8 cellular contexts compared by ENCODE assay signal in genomic region chr12:56257491-56258067, GRCh38. TPM values are rescaled to one million over a fixed set of nuclear protein-coding genes. Genes with fewer than 3 reads are reported as not detected.
DNase-seq lines count a peak whose midpoint lies in the region; ATAC-seq and TF ChIP-seq lines count a peak whose summit lies in the region.

No MANE protein-coding gene starts in this region.

- H3K27me3 Mint-ChIP-seq in type B pancreatic cell, result peaks cover 2% of the 10 kb centered on the region

- DNase-seq in ELR (ENCODE audit: low read depth), result peak; percentile 65
- DNase-seq in NCI-H526 treated with DMSO at 0.1 percent for 48 hours (lab: John Stamatoyannopoulos, UW), result peak; percentile 38
- DNase-seq in lung (ENCODE audit: low spot score), result no peak
- no peak for DNase-seq in type B pancreatic cell (ENCODE audit: extremely low spot score, unreplicated experiment)
- no peak for DNase-seq in central memory CD4-positive, alpha-beta T cell
- no peak for DNase-seq in NCI-H774 (lab: John Stamatoyannopoulos, UW)

- 1% methylated on average over 24 to 27 of the region's 27 CpGs for WGBS in lung, 2 donors

- H3K27ac Mint-ChIP-seq in type B pancreatic cell, result peak overlapping the region; percentile 71

- ATAC-seq in lung (ENCODE audit: insufficient read depth, low FRiP score), result peak; percentile 4

- no peaks in the 10 kb centered on the region for H3K9me3 ChIP-seq in HEK293 (ENCODE audit: control insufficient read depth, insufficient read depth, low read depth, low read length)
- H3K9me3 ChIP-seq in lung (ENCODE audit: control insufficient read depth in 2 of 2, insufficient read depth in 1 of 2, low read length in 1 of 2), result no peaks in the 10 kb centered on the region

- H3K4me1 ChIP-seq in HEK293 (ENCODE audit: control insufficient read depth, insufficient read depth, low read length) (peaks cover 13% of the 10 kb centered on the region), lung (ENCODE audit: control insufficient read depth in 2 of 2, insufficient read depth in 2 of 2, low read length in 2 of 2) (peaks cover 4 to 8% of the 10 kb centered on the region in 2 donors)

- H3K4me1 Mint-ChIP-seq in type B pancreatic cell (ENCODE audit: unreplicated experiment), result peaks cover 11% of the 10 kb centered on the region

- peak; percentile 60; the same call in 1 of the 2 replicates for TF ChIP-seq CTCF in HEK293 (tag by site-specific recombination; IDR thresholded peaks at IDR 0.05)
- no peak for TF ChIP-seq CTCF in lung (IDR thresholded peaks at IDR 0.05; ENCODE audit: control extremely low read depth, extremely low read depth)
- TF ChIP-seq CTCF in type B pancreatic cell (conservative IDR thresholded peaks at IDR 0.05), result no peak

- CTCF ChIA-PET in HEK293 (lab: Yijun Ruan, JAX), result interaction anchor here (0.6 to 2.3 kb wide), 33 partner anchors 8 to 150 kb away, joined by 3 to 15 read pairs (median 4); partner anchors contain the start of genes COQ10A, RNF41, SMARCC2 and STAT2

- peaks cover 4% of the 10 kb centered on the region for H3K9me3 Mint-ChIP-seq in type B pancreatic cell

- H3K4me3 ChIP-seq in HEK293 (ENCODE audit: low read depth, low read length) (peak overlapping the region; percentile 92), lung (peak overlapping the region; percentile 98)

- H3K4me3 Mint-ChIP-seq in type B pancreatic cell, result peak overlapping the region; percentile 94

- H3K27ac ChIP-seq in HEK293 (ENCODE audit: extremely low read depth, low read depth, low read length), result peak overlapping the region; percentile 90
- H3K27ac ChIP-seq in cingulate gyrus (ENCODE audit: low read depth, low read length), result peak overlapping the region; percentile 65
- H3K27ac ChIP-seq in lung (ENCODE audit: low read depth in 1 of 2, low read length in 1 of 2), result peak overlapping the region; percentile 95 to 97

- POLR2A ChIA-PET in HEK293 (lab: Yijun Ruan, JAX), result interaction anchor here (1.0 to 3.5 kb wide), 8 partner anchors 10 to 153 kb away, joined by 3 to 26 read pairs (median 4); partner anchors contain the start of genes COQ10A, PA2G4, RNF41 and SMARCC2

- no peaks in the 10 kb centered on the region for H3K27me3 ChIP-seq in lung (ENCODE audit: control insufficient read depth, insufficient read depth)

- peaks cover 20 to 46% of the 10 kb centered on the region in 2 experiments for H3K36me3 ChIP-seq in HEK293 (ENCODE audit: control insufficient read depth in 2 of 2, insufficient read depth in 1 of 2, low read length in 2 of 2)
- peaks cover 17 to 27% of the 10 kb centered on the region in 2 donors for H3K36me3 ChIP-seq in lung (ENCODE audit: control insufficient read depth in 2 of 2, insufficient read depth in 2 of 2, low read length in 2 of 2)

- peaks cover 11% of the 10 kb centered on the region for H3K36me3 Mint-ChIP-seq in type B pancreatic cell

TF ChIP-seq in HEK293, 187 proteins besides CTCF, POLR2A, EP300 and RAD21:
- TF ChIP-seq ZEB2 (tag by site-specific recombination; IDR thresholded peaks at IDR 0.05), result 0 out of 2 replicates have a peak, but pooled peaks have one; percentile 47
- TF ChIP-seq ZNF394 (tag by site-specific recombination; IDR thresholded peaks at IDR 0.05; ENCODE audit: borderline replicate concordance), result no peak
- TF ChIP-seq ZBTB11 (tag by site-specific recombination; conservative IDR thresholded peaks at IDR 0.05; ENCODE audit: low read depth), result peak; percentile 13; the same call in 1 of the 2 replicates
- no peak for TF ChIP-seq ZNF416 (tag by site-specific recombination; IDR thresholded peaks at IDR 0.05)
- TF ChIP-seq ZNF211 (tag by site-specific recombination; IDR thresholded peaks at IDR 0.05; ENCODE audit: low read depth), result no peak
- TF ChIP-seq ZNF335 (tag by site-specific recombination; conservative IDR thresholded peaks at IDR 0.05), result peak; percentile 13; the same call in 1 of the 2 replicates
- TF ChIP-seq ZXDB (tag by site-specific recombination; IDR thresholded peaks at IDR 0.05), result 0 out of 2 replicates have a peak, but pooled peaks have one; percentile 8
- 0 out of 2 replicates have a peak, but pooled peaks have one; percentile 6 for TF ChIP-seq KLF1 (tag by site-specific recombination; IDR thresholded peaks at IDR 0.05)
- no peak for TF ChIP-seq REPIN1 (tag by site-specific recombination; IDR thresholded peaks at IDR 0.05; ENCODE audit: low read depth)
- TF ChIP-seq ZBTB17 (tag by site-specific recombination; IDR thresholded peaks at IDR 0.05), result peak; percentile 76
- TF ChIP-seq IKZF3 (tag by site-specific recombination; IDR thresholded peaks at IDR 0.05), result peak; percentile 30; the same call in 1 of the 2 replicates
- TF ChIP-seq PATZ1 (tag by site-specific recombination; IDR thresholded peaks at IDR 0.05), result peak; percentile 39; the same call in 1 of the 2 replicates
- TF ChIP-seq ZNF600 (tag by site-specific recombination; IDR thresholded peaks at IDR 0.05), result peak; percentile 84
- TF ChIP-seq ZNF138 (tag by site-specific recombination; IDR thresholded peaks at IDR 0.05; ENCODE audit: borderline replicate concordance), result no peak
- TF ChIP-seq SP2 (tag by site-specific recombination; IDR thresholded peaks at IDR 0.05), result peak; percentile 16; the same call in 1 of the 2 replicates
- no peak for TF ChIP-seq ZNF514 (tag by site-specific recombination; IDR thresholded peaks at IDR 0.05)

RNA-seq across cellular contexts. Expression of gene ANKRD52, which starts 0.6 kb away (rescaled TPM):
- total RNA-seq in lung, result 10 to 100 TPM; 25.9 to 38.1 TPM
- polyA plus RNA-seq in lung, result 1 to 10 TPM; 9.2 to 9.9 TPM
- 52.9 and 56.1 TPM in 2 replicates for total RNA-seq in type B pancreatic cell (ENCODE audit: low replicate concordance)

RNA-seq across cellular contexts. Expression of gene COQ10A, which starts 9.2 kb away (rescaled TPM):
- total RNA-seq in lung, result 10 to 100 TPM in 1 of 2 donors, 1 to 10 TPM in 1; 8.3 to 16.5 TPM
- polyA plus RNA-seq in lung, result 10 to 100 TPM in 1 of 2 donors, 1 to 10 TPM in 1; 5.8 to 18.1 TPM
- total RNA-seq in type B pancreatic cell (ENCODE audit: low replicate concordance), result 21.3 and 26.4 TPM in 2 replicates

RNA-seq across cellular contexts. Expression of gene SLC39A5, which starts 27.7 kb away (rescaled TPM):
- 1 to 10 TPM in 1 of 2 donors, under 1 TPM in 1; 0.71 to 1.1 TPM for total RNA-seq in lung
- under 1 TPM; 0.13 to 0.20 TPM for polyA plus RNA-seq in lung
- 23.0 and 37.7 TPM in 2 replicates for total RNA-seq in type B pancreatic cell (ENCODE audit: low replicate concordance)

RNA-seq across cellular contexts. Expression of gene NABP2, which starts 33.4 kb away (rescaled TPM):
- total RNA-seq in lung (10 to 100 TPM; 11.3 to 31.4 TPM), type B pancreatic cell (ENCODE audit: low replicate concordance) (37.5 and 40.0 TPM in 2 replicates)
- 10 to 100 TPM; 22.1 to 23.8 TPM for polyA plus RNA-seq in lung

RNA-seq across cellular contexts. Expression of gene RNF41, which starts 35.9 kb away (rescaled TPM):
- total RNA-seq in lung, result 10 to 100 TPM; 49.5 to 54.6 TPM
- 10 to 100 TPM; 18.1 to 40.6 TPM for polyA plus RNA-seq in lung
- total RNA-seq in type B pancreatic cell (ENCODE audit: low replicate concordance), result 33.7 and 37.7 TPM in 2 replicates

Comparison
In these comparisons a context has a peak if more than half of its experiments do, and no peak if none do; other contexts are left out.
1. DNase-seq: peak in ELR (single experiment) and NCI-H526 treated with DMSO at 0.1 percent for 48 hours (single experiment); none in lung (single experiment), type B pancreatic cell (single experiment), central memory CD4-positive, alpha-beta T cell (single experiment) and NCI-H774 (single experiment).
2. RNA of gene SLC39A5, which starts 27.7 kb away (total RNA-seq): 23.0 to 37.7 TPM in type B pancreatic cell; 0.71 to 1.1 TPM in lung; every median in the first group is over 10 times any median in the second.
3. Peak in every context shown above with its lines, with median percentiles within 50 percentile points of each other: H3K27ac ChIP-seq.